Comparison of ENCODE assay signal across 28 cellular contexts in the genomic region with DNA sequence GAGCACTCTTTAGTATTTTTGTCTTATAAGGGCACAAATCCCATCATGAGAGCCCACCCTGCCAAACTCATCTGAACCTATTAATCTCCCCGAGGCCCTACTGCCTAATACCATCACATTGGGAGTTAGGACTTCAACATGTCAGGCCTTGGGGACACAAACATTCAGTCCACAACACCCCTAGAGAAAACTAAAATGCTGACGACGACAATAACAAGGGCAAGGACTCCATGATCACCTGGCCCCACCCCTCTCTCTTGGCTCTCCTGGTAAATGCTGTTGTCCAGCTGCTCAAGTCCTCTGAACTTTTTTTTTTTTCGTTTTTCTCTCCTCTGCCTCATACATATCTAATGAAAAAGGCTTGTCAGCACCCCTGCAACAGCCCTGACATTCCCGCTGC.
DNase-seq lines count a peak whose midpoint lies in the region; ATAC-seq, FAIRE-seq and TF ChIP-seq lines count a peak whose summit lies in the region.
"Had no signal": no experiment of that assay in that cellular context is flagged by ENCODE, and none has a peak within 500 bp of the region (broad histone marks: within the 10 kb centered on the region; RNA-seq: fewer than 3 reads in every experiment).

No MANE protein-coding gene starts in this region.

- DNase-seq in HepG2 (ENCODE audit: low spot score) = no peak
- DNase-seq in right lobe of liver = no peak
- no peak for DNase-seq in K562 (ENCODE audit: extremely low read depth in 1 of 4, low spot score in 3 of 4)
- no peak for DNase-seq in stimulated activated effector memory CD8-positive, alpha-beta T cell treated with anti-CD3 and anti-CD28 coated beads, Interleukin-12 subunit alpha, Interleukin-12 subunit beta, amount 100 ng/mL, for 72 hours (ENCODE audit: low spot score in 2 of 2)
- no peak for DNase-seq in iPS-NIHi7 (ENCODE audit: extremely low spot score)
- DNase-seq: ACHN; BE2C; C1 segment of cervical spinal cord; CD4-positive, alpha-beta memory T cell; CD4-positive, CD25-positive, alpha-beta regulatory T cell; CD8-positive, alpha-beta memory T cell; COR-L47; DMS 273 treated with DMSO at 0.1 percent for 48 hours; DMS153; DMS53; DMS79; DND-41; EL; GDM1 had no signal

- no peak for ATAC-seq in HepG2
- no peak for ATAC-seq in right lobe of liver
- no peak for ATAC-seq in K562
- no peak for ATAC-seq in stimulated activated effector memory CD8-positive, alpha-beta T cell treated with anti-CD3 and anti-CD28 coated beads, Interleukin-12 subunit alpha, Interleukin-12 subunit beta, amount 100 ng/mL, for 72 hours
- ATAC-seq in GM19035 (IDR thresholded peaks at IDR 0.05; ENCODE audit: unreplicated experiment) = no peak
- ATAC-seq in activated CD4-positive, CD25-positive, alpha-beta regulatory T cell treated with anti-CD3 and anti-CD28 coated beads, Interleukin-2, amount 50 U/mL, for 24 hours = no peak
- ATAC-seq: GM12878 had no signal

- TF ChIP-seq EP300 in HepG2 (IDR thresholded peaks at IDR 0.05; ENCODE audit: low read depth in 2 of 2, low read length in 2 of 2) (no peak), HepG2 (CRISPR knock-in tag; IDR thresholded peaks at IDR 0.05; ENCODE audit: borderline replicate concordance) (no peak), K562 (IDR thresholded peaks at IDR 0.05; ENCODE audit: low read length) (no peak)

- CTCF ChIA-PET in HepG2 (lab: Yijun Ruan, JAX; ENCODE audit: low intra/inter-chr PET ratio, low total read pairs) = no interaction called here
- CTCF ChIA-PET in K562 (lab: Yijun Ruan, JAX; ENCODE audit: low intra/inter-chr PET ratio) = no interaction called here

- TF ChIP-seq POLR2A in HepG2 (IDR thresholded peaks at IDR 0.05; ENCODE audit: insufficient read depth in 1 of 2, low read depth in 2 of 2, low read length in 2 of 2) (no peak), right lobe of liver (IDR thresholded peaks at IDR 0.05) (no peak), K562 (conservative IDR thresholded peaks at IDR 0.05) (no peak)

- no peaks in the 10 kb centered on the region for H3K36me3 Mint-ChIP-seq in stimulated activated effector memory CD8-positive, alpha-beta T cell treated with anti-CD3 and anti-CD28 coated beads, Interleukin-12 subunit alpha, Interleukin-12 subunit beta, amount 100 ng/mL, for 72 hours
- H3K36me3 Mint-ChIP-seq: CD14-positive monocyte; CD4-positive, alpha-beta memory T cell; CD4-positive, CD25-positive, alpha-beta regulatory T cell; CD8-positive, alpha-beta memory T cell had no signal

- BruUV-seq in HepG2 (replicated peaks; lab: Mats Ljungman, UMichigan) = no TSS peak
- BruUV-seq in K562 (replicated peaks; lab: Mats Ljungman, UMichigan) = no TSS peak

- H3K36me3 ChIP-seq in HepG2 (replicated peaks in 1 of 2; ENCODE audit: control insufficient read depth in 1 of 2, insufficient read depth in 2 of 2, low read length in 2 of 2) (no peaks in the 10 kb centered on the region), right lobe of liver (no peaks in the 10 kb centered on the region), K562 (ENCODE audit: control insufficient read depth, insufficient read depth, low read length) (no peaks in the 10 kb centered on the region)
- H3K36me3 ChIP-seq: BE2C had no signal

- TF ChIP-seq CTCF in HepG2 (CRISPR knock-in tag; IDR thresholded peaks at IDR 0.05) (no peak), right lobe of liver (IDR thresholded peaks at IDR 0.05) (no peak), K562 (IDR thresholded peaks at IDR 0.05 in 2 of 3, conservative IDR thresholded peaks at IDR 0.05 in 1 of 3; ENCODE audit: insufficient read depth in 2 of 3, low read depth in 1 of 3, low read length in 3 of 3) (no peak)

- no peaks in the 10 kb centered on the region for H3K4me1 ChIP-seq in HepG2 (ENCODE audit: insufficient read depth, low read length)
- H3K4me1 ChIP-seq in right lobe of liver = no peaks in the 10 kb centered on the region
- H3K4me1 ChIP-seq in K562 (replicated peaks in 1 of 2; ENCODE audit: control insufficient read depth in 2 of 2, insufficient read depth in 2 of 2, low read length in 2 of 2) = peaks cover 0 to 4% of the 10 kb centered on the region in 2 experiments; a peak in 1 of 5 replicates
- H3K4me1 ChIP-seq: BE2C had no signal

- H3K4me2 ChIP-seq in HepG2 (ENCODE audit: low read depth, low read length) = no peak overlapping the region
- no peak overlapping the region for H3K4me2 ChIP-seq in K562 (ENCODE audit: insufficient read depth, low read length)
- H3K4me2 ChIP-seq: BLaER1 had no signal

- H3K27me3 ChIP-seq in HepG2 (ENCODE audit: control insufficient read depth in 1 of 2, insufficient read depth in 2 of 2, low read length in 2 of 2) (peaks cover 0 to 7% of the 10 kb centered on the region in 2 experiments; a peak in 1 of 5 replicates), right lobe of liver (no peaks in the 10 kb centered on the region), K562 (ENCODE audit: control insufficient read depth in 2 of 2, insufficient read depth in 2 of 2, low read length in 2 of 2) (peaks cover 0 to 6% of the 10 kb centered on the region in 2 experiments; a peak in 1 of 5 replicates)
- H3K27me3 ChIP-seq: BE2C, BLaER1 had no signal

- WGBS in HepG2 (ENCODE audit: low lambda C conversion rate) = 6% methylated on average over 5 of the region's 5 CpGs
- 54% methylated on average over 5 of the region's 5 CpGs for WGBS in right lobe of liver (ENCODE audit: insufficient coverage, low coverage, low lambda C conversion rate, missing lambda C conversion rate)
- WGBS in K562 (ENCODE audit: insufficient coverage, low coverage, missing lambda C conversion rate) = 0% methylated on average over 4 of the region's 5 CpGs

- H4K20me1 ChIP-seq in HepG2 (ENCODE audit: insufficient read depth, low read length) (no peaks in the 10 kb centered on the region), K562 (replicated peaks; ENCODE audit: control insufficient read depth, insufficient read depth, low read length) (no peaks in the 10 kb centered on the region)

- no peaks in the 10 kb centered on the region for H3K79me2 ChIP-seq in HepG2 (ENCODE audit: insufficient read depth, low read length)
- H3K79me2 ChIP-seq in K562 (ENCODE audit: control insufficient read depth, insufficient read depth, low read length) = no peaks in the 10 kb centered on the region

- intact Hi-C loops in HepG2 (cut with micrococcal nuclease; ENCODE audit: unreplicated experiment) = no loop called here
- intact Hi-C loops in right lobe of liver (cut with DNase I) = no loop called here
- intact Hi-C loops in K562 (cut with micrococcal nuclease) = no loop called here

- H3K27ac Mint-ChIP-seq in stimulated activated effector memory CD8-positive, alpha-beta T cell treated with anti-CD3 and anti-CD28 coated beads, Interleukin-12 subunit alpha, Interleukin-12 subunit beta, amount 100 ng/mL, for 72 hours = peak overlapping the region; percentile 16
- H3K27ac Mint-ChIP-seq: CD4-positive, CD25-positive, alpha-beta regulatory T cell had no signal

- FAIRE-seq in HepG2 (lab: Jason Lieb, UNC) = no peak
- no peak for FAIRE-seq in K562 (lab: Jason Lieb, UNC)
- FAIRE-seq: GM12878, GM12892, GM18507, GM19239 had no signal

- H3K9me3 Mint-ChIP-seq in stimulated activated effector memory CD8-positive, alpha-beta T cell treated with anti-CD3 and anti-CD28 coated beads, Interleukin-12 subunit alpha, Interleukin-12 subunit beta, amount 100 ng/mL, for 72 hours = no peaks in the 10 kb centered on the region

- H3K4me1 Mint-ChIP-seq in stimulated activated effector memory CD8-positive, alpha-beta T cell treated with anti-CD3 and anti-CD28 coated beads, Interleukin-12 subunit alpha, Interleukin-12 subunit beta, amount 100 ng/mL, for 72 hours = no peaks in the 10 kb centered on the region
- H3K4me1 Mint-ChIP-seq: CD14-positive monocyte; CD4-positive, alpha-beta memory T cell; CD4-positive, CD25-positive, alpha-beta regulatory T cell; CD8-positive, alpha-beta memory T cell had no signal

- H3K27ac ChIP-seq in HepG2 (ENCODE audit: extremely low read length, insufficient read depth, low read length) (no peak overlapping the region), right lobe of liver (no peak overlapping the region), K562 (ENCODE audit: extremely low read depth, low read depth, low read length) (no peak overlapping the region)
- H3K27ac ChIP-seq: 22Rv1, BLaER1 had no signal

- H3K9ac ChIP-seq in HepG2 (ENCODE audit: insufficient read depth, low read depth, low read length) (no peak overlapping the region), K562 (ENCODE audit: insufficient read depth in 1 of 2, low read depth in 2 of 2, low read length in 2 of 2) (no peak overlapping the region)
- H3K9ac ChIP-seq: BLaER1 had no signal

- no peaks in the 10 kb centered on the region for H3K9me3 ChIP-seq in HepG2 (ENCODE audit: low read length)
- no peaks in the 10 kb centered on the region for H3K9me3 ChIP-seq in right lobe of liver
- H3K9me3 ChIP-seq in K562 (replicated peaks; ENCODE audit: control insufficient read depth, insufficient read depth, low read depth, low read length) = no peaks in the 10 kb centered on the region
- H3K9me3 ChIP-seq: BE2C, BLaER1 had no signal

- POLR2A ChIA-PET in HepG2 (lab: Yijun Ruan, JAX) = no interaction called here
- POLR2A ChIA-PET in K562 (lab: Yijun Ruan, JAX) = interaction anchor here (0.6 kb wide), 1 partner anchor 129 kb away, joined by 3 read pairs; no protein-coding TSS in a partner anchor

- H3K4me3 Mint-ChIP-seq in stimulated activated effector memory CD8-positive, alpha-beta T cell treated with anti-CD3 and anti-CD28 coated beads, Interleukin-12 subunit alpha, Interleukin-12 subunit beta, amount 100 ng/mL, for 72 hours = no peak overlapping the region
- H3K4me3 Mint-ChIP-seq: CD14-positive monocyte; CD4-positive, alpha-beta memory T cell; CD4-positive, CD25-positive, alpha-beta regulatory T cell; CD8-positive, alpha-beta memory T cell had no signal

- TF ChIP-seq RAD21 in HepG2 (CRISPR knock-in tag; IDR thresholded peaks at IDR 0.05) = no peak
- TF ChIP-seq RAD21 in K562 (CRISPR knock-in tag; conservative IDR thresholded peaks at IDR 0.05 in 1 of 2, IDR thresholded peaks at IDR 0.05 in 1 of 2) = no peak

- no peaks in the 10 kb centered on the region for H3K9me1 ChIP-seq in K562 (ENCODE audit: control insufficient read depth, insufficient read depth, low read length)

- in situ Hi-C loops in HepG2 (cut with HindIII; ENCODE audit: extremely low pct_ligation_motif_present, low pct_unique_long_range_greater_than_20kb) = no loop called here
- in situ Hi-C loops in K562 (cut with MboI) = no loop called here

- H3K4me3 ChIP-seq in HepG2 (replicated peaks in 1 of 3; ENCODE audit: insufficient read depth in 1 of 3, low read depth in 2 of 3, low read length in 3 of 3) (no peak overlapping the region), right lobe of liver (no peak overlapping the region), K562 (no peak overlapping the region)
- H3K4me3 ChIP-seq: BLaER1, GM12878 had no signal

- H2AFZ ChIP-seq in HepG2 (ENCODE audit: low read length) = no peak overlapping the region
- H2AFZ ChIP-seq in K562 (ENCODE audit: low read depth, low read length) = no peak overlapping the region

TF ChIP-seq in HepG2, 621 proteins besides CTCF, POLR2A, EP300 and RAD21 (continues in another document):
- TF ChIP-seq HCFC1 (IDR thresholded peaks at IDR 0.05; ENCODE audit: low read depth, low read length) (no peak), ZNF839 (CRISPR knock-in tag; IDR thresholded peaks at IDR 0.05; ENCODE audit: borderline replicate concordance) (no peak)

TF ChIP-seq in K562, 482 proteins besides CTCF, POLR2A, EP300 and RAD21 (continues in another document):
- TF ChIP-seq ZNF316 (IDR thresholded peaks at IDR 0.05) (peak; percentile 26; the same call in 1 of the 2 replicates), HMG20B (CRISPR knock-in tag; IDR thresholded peaks at IDR 0.05) (no peak)
